1 cellular context compared by ENCODE assay signal in the genomic region with DNA sequence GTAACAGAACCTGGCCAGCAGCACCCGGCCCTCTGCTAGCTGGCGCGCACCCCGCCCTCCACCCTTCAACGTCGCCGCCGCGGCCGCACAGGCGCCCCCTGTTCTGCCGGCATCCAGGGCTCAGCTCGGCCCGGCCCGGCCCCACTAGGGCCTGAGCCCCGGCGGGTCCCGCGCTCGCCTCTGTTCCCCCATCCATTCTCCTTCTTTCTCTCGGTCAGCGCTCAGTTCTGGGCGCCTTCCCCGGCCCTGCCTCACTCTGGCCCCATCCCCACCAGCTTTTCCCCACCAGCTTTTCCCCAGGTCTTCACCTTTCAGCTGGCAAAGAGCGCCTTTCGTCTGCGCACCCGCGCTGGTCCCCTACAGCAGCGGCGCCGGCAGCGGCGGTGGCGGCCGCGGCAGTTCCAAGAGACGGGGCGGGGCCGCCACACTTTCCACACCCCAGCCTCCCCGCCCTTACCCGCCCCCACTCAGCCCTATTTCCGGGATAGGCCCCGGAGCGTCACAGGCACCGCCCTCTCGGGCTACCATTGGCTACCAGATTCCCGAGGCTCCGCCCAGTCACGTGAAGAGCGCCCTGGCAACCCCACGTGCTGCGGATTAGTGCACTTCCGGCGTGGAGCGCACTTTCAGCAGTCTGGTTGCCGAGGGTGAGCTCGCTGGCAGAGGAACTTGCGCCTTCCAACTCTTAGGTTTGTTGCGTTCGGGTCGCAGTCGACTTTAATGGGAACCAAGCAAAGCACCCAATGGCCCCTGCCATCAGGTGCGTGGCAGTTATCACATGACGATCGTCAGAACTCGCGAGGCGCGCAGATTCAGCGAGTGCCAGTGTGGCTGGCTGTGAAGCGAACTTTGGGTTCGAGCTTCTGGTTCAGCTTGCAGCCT.
TF ChIP-seq lines count a peak whose summit lies in the region.

A gene (minus strand): TSS at position 403 of the 882 bp plus-strand sequence. CDS start 831 bp downstream, outside the sequence.

TF ChIP-seq in HepG2, 621 proteins besides CTCF, POLR2A, EP300 and RAD21 (continued from another document and continues in another):
- TF ChIP-seq, protein P1, sequence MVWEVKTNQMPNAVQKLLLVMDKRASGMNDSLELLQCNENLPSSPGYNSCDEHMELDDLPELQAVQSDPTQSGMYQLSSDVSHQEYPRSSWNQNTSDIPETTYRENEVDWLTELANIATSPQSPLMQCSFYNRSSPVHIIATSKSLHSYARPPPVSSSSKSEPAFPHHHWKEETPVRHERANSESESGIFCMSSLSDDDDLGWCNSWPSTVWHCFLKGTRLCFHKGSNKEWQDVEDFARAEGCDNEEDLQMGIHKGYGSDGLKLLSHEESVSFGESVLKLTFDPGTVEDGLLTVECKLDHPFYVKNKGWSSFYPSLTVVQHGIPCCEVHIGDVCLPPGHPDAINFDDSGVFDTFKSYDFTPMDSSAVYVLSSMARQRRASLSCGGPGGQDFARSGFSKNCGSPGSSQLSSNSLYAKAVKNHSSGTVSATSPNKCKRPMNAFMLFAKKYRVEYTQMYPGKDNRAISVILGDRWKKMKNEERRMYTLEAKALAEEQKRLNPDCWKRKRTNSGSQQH (CRISPR knock-in tag; IDR thresholded peaks at IDR 0.05; ENCODE audit: low read depth) = no peak
- TF ChIP-seq MLLT10 (CRISPR knock-in tag; IDR thresholded peaks at IDR 0.05) (no peak), FOXP1 (IDR thresholded peaks at IDR 0.05) (no peak), FOXP1 (CRISPR knock-in tag; IDR thresholded peaks at IDR 0.05) (0 out of 2 replicates have a peak, but pooled peaks have one; percentile 11), POGZ (CRISPR knock-in tag; IDR thresholded peaks at IDR 0.05) (peak; percentile 98), ZMYM2 (CRISPR knock-in tag; IDR thresholded peaks at IDR 0.05) (peak; percentile 81), EZH2 (conservative IDR thresholded peaks at IDR 0.05; ENCODE audit: low read depth, low read length) (no peak), GATAD2A (CRISPR knock-in tag; IDR thresholded peaks at IDR 0.05) (peak; percentile 69), ZNF772 (CRISPR knock-in tag; IDR thresholded peaks at IDR 0.05) (peak; percentile 73; the same call in 1 of the 2 replicates), ZNF670 (CRISPR knock-in tag; IDR thresholded peaks at IDR 0.05; ENCODE audit: borderline replicate concordance) (0 out of 2 replicates have a peak, but pooled peaks have one; percentile 46), FOXK1 (CRISPR knock-in tag; IDR thresholded peaks at IDR 0.05; ENCODE audit: borderline replicate concordance, low read depth) (no peak), ZNF549 (CRISPR knock-in tag; IDR thresholded peaks at IDR 0.05) (no peak), MXD4 (CRISPR knock-in tag; IDR thresholded peaks at IDR 0.05) (peak; percentile 85; the same call in 1 of the 2 replicates), SALL2 (CRISPR knock-in tag; IDR thresholded peaks at IDR 0.05) (no peak), ZNF572 (CRISPR knock-in tag; IDR thresholded peaks at IDR 0.05) (no peak), ZNF7 (CRISPR knock-in tag; IDR thresholded peaks at IDR 0.05) (no peak; the same call in 1 of the 2 replicates), SUZ12 (IDR thresholded peaks at IDR 0.05; ENCODE audit: low read depth, low read length) (no peak), ZFP36L1 (CRISPR knock-in tag; IDR thresholded peaks at IDR 0.05) (no peak), MTF2 (CRISPR knock-in tag; IDR thresholded peaks at IDR 0.05; ENCODE audit: borderline replicate concordance) (no peak), ZMYM4 (CRISPR knock-in tag; IDR thresholded peaks at IDR 0.05) (peak; percentile 97), HNF4A (CRISPR knock-in tag; IDR thresholded peaks at IDR 0.05) (no peak; the same call in 1 of the 2 replicates), RFX1 (IDR thresholded peaks at IDR 0.05) (no peak), DPF2 (CRISPR knock-in tag; IDR thresholded peaks at IDR 0.05; ENCODE audit: borderline replicate concordance, low read depth) (no peak), CBX2 (IDR thresholded peaks at IDR 0.05; ENCODE audit: low read depth, low read length) (no peak), CBX2 (CRISPR knock-in tag; IDR thresholded peaks at IDR 0.05; ENCODE audit: low read depth) (no peak), ZNF781 (CRISPR knock-in tag; IDR thresholded peaks at IDR 0.05; ENCODE audit: borderline replicate concordance, not compliant biosample characterization) (no peak), KDM4B (CRISPR knock-in tag; IDR thresholded peaks at IDR 0.05) (no peak), ZNF207 (IDR thresholded peaks at IDR 0.05; ENCODE audit: borderline replicate concordance) (no peak), ZNF552 (CRISPR knock-in tag; IDR thresholded peaks at IDR 0.05; ENCODE audit: borderline replicate concordance) (peak; percentile 85), TBX2 (CRISPR knock-in tag; IDR thresholded peaks at IDR 0.05; ENCODE audit: borderline replicate concordance) (peak; percentile 64; the same call in 1 of the 2 replicates), U2AF2 (IDR thresholded peaks at IDR 0.05; ENCODE audit: low read depth, low read length) (no peak), ZNF678 (CRISPR knock-in tag; IDR thresholded peaks at IDR 0.05) (no peak), HDAC6 (IDR thresholded peaks at IDR 0.05; ENCODE audit: low read depth, low read length) (no peak), STAG1 (CRISPR knock-in tag; IDR thresholded peaks at IDR 0.05) (no peak), RARA (CRISPR knock-in tag; IDR thresholded peaks at IDR 0.05) (no peak), ZKSCAN1 (IDR thresholded peaks at IDR 0.05; ENCODE audit: low read length) (no peak), HNRNPUL1 (IDR thresholded peaks at IDR 0.05; ENCODE audit: low read depth, low read length) (no peak), ZC3H4 (CRISPR knock-in tag; IDR thresholded peaks at IDR 0.05; ENCODE audit: borderline replicate concordance) (no peak), FIP1L1 (IDR thresholded peaks at IDR 0.05; ENCODE audit: borderline replicate concordance, insufficient read depth, low read depth, low read length) (no peak), ZNF616 (CRISPR knock-in tag; IDR thresholded peaks at IDR 0.05; ENCODE audit: low read depth) (no peak), RFX5 (IDR thresholded peaks at IDR 0.05; ENCODE audit: low read depth, low read length) (no peak), MBNL3 (CRISPR knock-in tag; conservative IDR thresholded peaks at IDR 0.05) (no peak)
- TF ChIP-seq, protein P2, sequence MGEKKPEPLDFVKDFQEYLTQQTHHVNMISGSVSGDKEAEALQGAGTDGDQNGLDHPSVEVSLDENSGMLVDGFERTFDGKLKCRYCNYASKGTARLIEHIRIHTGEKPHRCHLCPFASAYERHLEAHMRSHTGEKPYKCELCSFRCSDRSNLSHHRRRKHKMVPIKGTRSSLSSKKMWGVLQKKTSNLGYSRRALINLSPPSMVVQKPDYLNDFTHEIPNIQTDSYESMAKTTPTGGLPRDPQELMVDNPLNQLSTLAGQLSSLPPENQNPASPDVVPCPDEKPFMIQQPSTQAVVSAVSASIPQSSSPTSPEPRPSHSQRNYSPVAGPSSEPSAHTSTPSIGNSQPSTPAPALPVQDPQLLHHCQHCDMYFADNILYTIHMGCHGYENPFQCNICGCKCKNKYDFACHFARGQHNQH (CRISPR knock-in tag; IDR thresholded peaks at IDR 0.05) = peak; percentile 42; the same call in 1 of the 2 replicates
- TF ChIP-seq, protein P3, sequence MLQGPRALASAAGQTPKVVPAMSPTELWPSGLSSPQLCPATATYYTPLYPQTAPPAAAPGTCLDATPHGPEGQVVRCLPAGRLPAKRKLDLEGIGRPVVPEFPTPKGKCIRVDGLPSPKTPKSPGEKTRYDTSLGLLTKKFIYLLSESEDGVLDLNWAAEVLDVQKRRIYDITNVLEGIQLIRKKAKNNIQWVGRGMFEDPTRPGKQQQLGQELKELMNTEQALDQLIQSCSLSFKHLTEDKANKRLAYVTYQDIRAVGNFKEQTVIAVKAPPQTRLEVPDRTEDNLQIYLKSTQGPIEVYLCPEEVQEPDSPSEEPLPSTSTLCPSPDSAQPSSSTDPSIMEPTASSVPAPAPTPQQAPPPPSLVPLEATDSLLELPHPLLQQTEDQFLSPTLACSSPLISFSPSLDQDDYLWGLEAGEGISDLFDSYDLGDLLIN (CRISPR knock-in tag; IDR thresholded peaks at IDR 0.05; ENCODE audit: borderline replicate concordance) = no peak
- TF ChIP-seq, protein P4, sequence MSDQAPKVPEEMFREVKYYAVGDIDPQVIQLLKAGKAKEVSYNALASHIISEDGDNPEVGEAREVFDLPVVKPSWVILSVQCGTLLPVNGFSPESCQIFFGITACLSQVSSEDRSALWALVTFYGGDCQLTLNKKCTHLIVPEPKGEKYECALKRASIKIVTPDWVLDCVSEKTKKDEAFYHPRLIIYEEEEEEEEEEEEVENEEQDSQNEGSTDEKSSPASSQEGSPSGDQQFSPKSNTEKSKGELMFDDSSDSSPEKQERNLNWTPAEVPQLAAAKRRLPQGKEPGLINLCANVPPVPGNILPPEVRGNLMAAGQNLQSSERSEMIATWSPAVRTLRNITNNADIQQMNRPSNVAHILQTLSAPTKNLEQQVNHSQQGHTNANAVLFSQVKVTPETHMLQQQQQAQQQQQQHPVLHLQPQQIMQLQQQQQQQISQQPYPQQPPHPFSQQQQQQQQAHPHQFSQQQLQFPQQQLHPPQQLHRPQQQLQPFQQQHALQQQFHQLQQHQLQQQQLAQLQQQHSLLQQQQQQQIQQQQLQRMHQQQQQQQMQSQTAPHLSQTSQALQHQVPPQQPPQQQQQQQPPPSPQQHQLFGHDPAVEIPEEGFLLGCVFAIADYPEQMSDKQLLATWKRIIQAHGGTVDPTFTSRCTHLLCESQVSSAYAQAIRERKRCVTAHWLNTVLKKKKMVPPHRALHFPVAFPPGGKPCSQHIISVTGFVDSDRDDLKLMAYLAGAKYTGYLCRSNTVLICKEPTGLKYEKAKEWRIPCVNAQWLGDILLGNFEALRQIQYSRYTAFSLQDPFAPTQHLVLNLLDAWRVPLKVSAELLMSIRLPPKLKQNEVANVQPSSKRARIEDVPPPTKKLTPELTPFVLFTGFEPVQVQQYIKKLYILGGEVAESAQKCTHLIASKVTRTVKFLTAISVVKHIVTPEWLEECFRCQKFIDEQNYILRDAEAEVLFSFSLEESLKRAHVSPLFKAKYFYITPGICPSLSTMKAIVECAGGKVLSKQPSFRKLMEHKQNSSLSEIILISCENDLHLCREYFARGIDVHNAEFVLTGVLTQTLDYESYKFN (CRISPR knock-in tag; conservative IDR thresholded peaks at IDR 0.05) = 0 out of 2 replicates have a peak, but pooled peaks have one; percentile 6
- TF ChIP-seq, protein P5, sequence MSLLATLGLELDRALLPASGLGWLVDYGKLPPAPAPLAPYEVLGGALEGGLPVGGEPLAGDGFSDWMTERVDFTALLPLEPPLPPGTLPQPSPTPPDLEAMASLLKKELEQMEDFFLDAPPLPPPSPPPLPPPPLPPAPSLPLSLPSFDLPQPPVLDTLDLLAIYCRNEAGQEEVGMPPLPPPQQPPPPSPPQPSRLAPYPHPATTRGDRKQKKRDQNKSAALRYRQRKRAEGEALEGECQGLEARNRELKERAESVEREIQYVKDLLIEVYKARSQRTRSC (CRISPR knock-in tag; IDR thresholded peaks at IDR 0.05; ENCODE audit: low read depth) = no peak
- TF ChIP-seq, protein P6, sequence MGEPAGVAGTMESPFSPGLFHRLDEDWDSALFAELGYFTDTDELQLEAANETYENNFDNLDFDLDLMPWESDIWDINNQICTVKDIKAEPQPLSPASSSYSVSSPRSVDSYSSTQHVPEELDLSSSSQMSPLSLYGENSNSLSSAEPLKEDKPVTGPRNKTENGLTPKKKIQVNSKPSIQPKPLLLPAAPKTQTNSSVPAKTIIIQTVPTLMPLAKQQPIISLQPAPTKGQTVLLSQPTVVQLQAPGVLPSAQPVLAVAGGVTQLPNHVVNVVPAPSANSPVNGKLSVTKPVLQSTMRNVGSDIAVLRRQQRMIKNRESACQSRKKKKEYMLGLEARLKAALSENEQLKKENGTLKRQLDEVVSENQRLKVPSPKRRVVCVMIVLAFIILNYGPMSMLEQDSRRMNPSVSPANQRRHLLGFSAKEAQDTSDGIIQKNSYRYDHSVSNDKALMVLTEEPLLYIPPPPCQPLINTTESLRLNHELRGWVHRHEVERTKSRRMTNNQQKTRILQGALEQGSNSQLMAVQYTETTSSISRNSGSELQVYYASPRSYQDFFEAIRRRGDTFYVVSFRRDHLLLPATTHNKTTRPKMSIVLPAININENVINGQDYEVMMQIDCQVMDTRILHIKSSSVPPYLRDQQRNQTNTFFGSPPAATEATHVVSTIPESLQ (CRISPR knock-in tag; conservative IDR thresholded peaks at IDR 0.05) = no peak
- TF ChIP-seq, protein P7, sequence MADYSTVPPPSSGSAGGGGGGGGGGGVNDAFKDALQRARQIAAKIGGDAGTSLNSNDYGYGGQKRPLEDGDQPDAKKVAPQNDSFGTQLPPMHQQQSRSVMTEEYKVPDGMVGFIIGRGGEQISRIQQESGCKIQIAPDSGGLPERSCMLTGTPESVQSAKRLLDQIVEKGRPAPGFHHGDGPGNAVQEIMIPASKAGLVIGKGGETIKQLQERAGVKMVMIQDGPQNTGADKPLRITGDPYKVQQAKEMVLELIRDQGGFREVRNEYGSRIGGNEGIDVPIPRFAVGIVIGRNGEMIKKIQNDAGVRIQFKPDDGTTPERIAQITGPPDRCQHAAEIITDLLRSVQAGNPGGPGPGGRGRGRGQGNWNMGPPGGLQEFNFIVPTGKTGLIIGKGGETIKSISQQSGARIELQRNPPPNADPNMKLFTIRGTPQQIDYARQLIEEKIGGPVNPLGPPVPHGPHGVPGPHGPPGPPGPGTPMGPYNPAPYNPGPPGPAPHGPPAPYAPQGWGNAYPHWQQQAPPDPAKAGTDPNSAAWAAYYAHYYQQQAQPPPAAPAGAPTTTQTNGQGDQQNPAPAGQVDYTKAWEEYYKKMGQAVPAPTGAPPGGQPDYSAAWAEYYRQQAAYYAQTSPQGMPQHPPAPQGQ (CRISPR knock-in tag; IDR thresholded peaks at IDR 0.05; ENCODE audit: borderline replicate concordance) = no peak
- TF ChIP-seq, protein P8, sequence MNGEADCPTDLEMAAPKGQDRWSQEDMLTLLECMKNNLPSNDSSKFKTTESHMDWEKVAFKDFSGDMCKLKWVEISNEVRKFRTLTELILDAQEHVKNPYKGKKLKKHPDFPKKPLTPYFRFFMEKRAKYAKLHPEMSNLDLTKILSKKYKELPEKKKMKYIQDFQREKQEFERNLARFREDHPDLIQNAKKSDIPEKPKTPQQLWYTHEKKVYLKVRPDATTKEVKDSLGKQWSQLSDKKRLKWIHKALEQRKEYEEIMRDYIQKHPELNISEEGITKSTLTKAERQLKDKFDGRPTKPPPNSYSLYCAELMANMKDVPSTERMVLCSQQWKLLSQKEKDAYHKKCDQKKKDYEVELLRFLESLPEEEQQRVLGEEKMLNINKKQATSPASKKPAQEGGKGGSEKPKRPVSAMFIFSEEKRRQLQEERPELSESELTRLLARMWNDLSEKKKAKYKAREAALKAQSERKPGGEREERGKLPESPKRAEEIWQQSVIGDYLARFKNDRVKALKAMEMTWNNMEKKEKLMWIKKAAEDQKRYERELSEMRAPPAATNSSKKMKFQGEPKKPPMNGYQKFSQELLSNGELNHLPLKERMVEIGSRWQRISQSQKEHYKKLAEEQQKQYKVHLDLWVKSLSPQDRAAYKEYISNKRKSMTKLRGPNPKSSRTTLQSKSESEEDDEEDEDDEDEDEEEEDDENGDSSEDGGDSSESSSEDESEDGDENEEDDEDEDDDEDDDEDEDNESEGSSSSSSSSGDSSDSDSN (CRISPR knock-in tag; IDR thresholded peaks at IDR 0.05) = peak; percentile 75
- TF ChIP-seq, protein P9, sequence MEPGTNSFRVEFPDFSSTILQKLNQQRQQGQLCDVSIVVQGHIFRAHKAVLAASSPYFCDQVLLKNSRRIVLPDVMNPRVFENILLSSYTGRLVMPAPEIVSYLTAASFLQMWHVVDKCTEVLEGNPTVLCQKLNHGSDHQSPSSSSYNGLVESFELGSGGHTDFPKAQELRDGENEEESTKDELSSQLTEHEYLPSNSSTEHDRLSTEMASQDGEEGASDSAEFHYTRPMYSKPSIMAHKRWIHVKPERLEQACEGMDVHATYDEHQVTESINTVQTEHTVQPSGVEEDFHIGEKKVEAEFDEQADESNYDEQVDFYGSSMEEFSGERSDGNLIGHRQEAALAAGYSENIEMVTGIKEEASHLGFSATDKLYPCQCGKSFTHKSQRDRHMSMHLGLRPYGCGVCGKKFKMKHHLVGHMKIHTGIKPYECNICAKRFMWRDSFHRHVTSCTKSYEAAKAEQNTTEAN (CRISPR knock-in tag; conservative IDR thresholded peaks at IDR 0.05) = no peak
